19 cellular contexts compared by ENCODE assay signal in the genomic region with DNA sequence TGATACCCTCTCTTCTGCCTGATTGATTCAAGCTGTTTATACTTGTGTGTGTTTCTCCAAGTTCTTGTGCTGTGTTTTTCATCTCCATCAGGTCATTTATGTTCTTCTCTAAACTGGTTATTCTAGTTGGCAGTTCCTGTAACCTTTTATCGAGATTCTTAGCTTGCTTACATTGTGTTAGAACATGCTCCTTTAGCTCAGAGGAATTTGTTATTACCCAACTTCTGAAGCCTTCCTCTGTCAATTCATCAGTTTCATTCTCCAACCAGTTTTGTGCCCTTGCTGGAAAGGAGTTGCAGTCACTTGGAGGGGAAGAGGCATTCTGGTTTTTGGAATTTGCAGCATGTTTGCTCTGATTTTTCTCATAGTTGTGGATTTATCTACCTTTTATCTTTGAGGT.
DNase-seq lines count a peak whose midpoint lies in the region; ATAC-seq and TF ChIP-seq lines count a peak whose summit lies in the region.
"Had no signal": no experiment of that assay in that cellular context is flagged by ENCODE, and none has a peak within 500 bp of the region (broad histone marks: within the 10 kb centered on the region; RNA-seq: fewer than 3 reads in every experiment).

No MANE protein-coding gene starts in this region.

- in situ Hi-C loops in mammary epithelial cell (cut with MboI; ENCODE audit: low sequenced_read_pairs in 2 of 2) = no loop called here

- H3K79me2 ChIP-seq in mammary epithelial cell (ENCODE audit: insufficient read depth, low read length) = no peaks in the 10 kb centered on the region

- H3K4me3 ChIP-seq in mammary epithelial cell (replicated peaks in 1 of 3; ENCODE audit: insufficient read depth in 1 of 3, low read depth in 2 of 3, low read length in 3 of 3) = no peak overlapping the region
- no peak overlapping the region for H3K4me3 ChIP-seq in breast epithelium
- no peak overlapping the region for H3K4me3 ChIP-seq in choroid plexus epithelial cell (ENCODE audit: low read depth, low read length)
- H3K4me3 ChIP-seq: MG63, Peyer's patch had no signal

- H3K27ac Mint-ChIP-seq in neural crest cell (ENCODE audit: unreplicated experiment) = peak overlapping the region; percentile 51
- H3K27ac Mint-ChIP-seq: B cell; CD8-positive, alpha-beta T cell had no signal

- DNase-seq in mammary epithelial cell (peak; percentile 11), breast epithelium (ENCODE audit: low spot score in 2 of 2) (no peak), choroid plexus epithelial cell (ENCODE audit: low read depth) (peak; percentile 2), neural crest cell (ENCODE audit: low read depth, low spot score) (no peak), cerebellar cortex (ENCODE audit: low spot score) (no peak), sciatic nerve (ENCODE audit: low spot score) (no peak)
- DNase-seq: CD8-positive, alpha-beta T cell; DMS153; HCEC 1CT; KG1; MG63; NCI-H2029; NCI-H526 treated with DMSO at 0.1 percent for 48 hours; Peyer's patch; SHP77 treated with DMSO at 0.1 percent for 48 hours had no signal

- no peak overlapping the region for H3K9ac ChIP-seq in mammary epithelial cell (ENCODE audit: insufficient read depth, low read length)

- H2AFZ ChIP-seq in mammary epithelial cell (ENCODE audit: low read depth, low read length) = no peak overlapping the region

- no TSS peak for BruUV-seq in mammary epithelial cell (replicated peaks; lab: Mats Ljungman, UMichigan)

- no peaks in the 10 kb centered on the region for H3K36me3 Mint-ChIP-seq in neural crest cell (ENCODE audit: low read depth)
- H3K36me3 Mint-ChIP-seq: CD8-positive, alpha-beta T cell had no signal

- TF ChIP-seq POLR2A in breast epithelium (IDR thresholded peaks at IDR 0.05) = no peak

- dilution Hi-C loops in mammary epithelial cell (cut with HindIII; ENCODE audit: low sequenced_read_pairs) = no loop called here

- WGBS in mammary epithelial cell (ENCODE audit: low coverage, missing lambda C conversion rate) = 0% methylated on average over 1 of the region's 1 CpG

- CTCF ChIA-PET in mammary epithelial cell (lab: Charles Lee; ENCODE audit: low non-redundant PET) = no interaction called here

- no peak for TF ChIP-seq CTCF in mammary epithelial cell (conservative IDR thresholded peaks at IDR 0.05 in 1 of 2, IDR thresholded peaks at IDR 0.05 in 1 of 2; ENCODE audit: extremely low read depth in 1 of 2, insufficient read depth in 1 of 2, low read depth in 1 of 2, low read length in 2 of 2)
- no peak for TF ChIP-seq CTCF in breast epithelium (IDR thresholded peaks at IDR 0.05)
- TF ChIP-seq CTCF in choroid plexus epithelial cell (conservative IDR thresholded peaks at IDR 0.05; ENCODE audit: low read depth, low read length) = no peak
- TF ChIP-seq CTCF in neural crest cell (conservative IDR thresholded peaks at IDR 0.05) = no peak

- peaks cover 9% of the 10 kb centered on the region for H3K9me3 Mint-ChIP-seq in neural crest cell

- no peaks in the 10 kb centered on the region for H4K20me1 ChIP-seq in mammary epithelial cell (ENCODE audit: insufficient read depth, low read length)

- no peak overlapping the region for H3K4me3 Mint-ChIP-seq in neural crest cell
- H3K4me3 Mint-ChIP-seq: B cell; CD8-positive, alpha-beta T cell had no signal

- no peaks in the 10 kb centered on the region for H3K4me1 Mint-ChIP-seq in neural crest cell
- H3K4me1 Mint-ChIP-seq: B cell had no signal

- H3K4me1 ChIP-seq in mammary epithelial cell (ENCODE audit: insufficient read depth, low read length) = no peaks in the 10 kb centered on the region
- H3K4me1 ChIP-seq in breast epithelium = no peaks in the 10 kb centered on the region
- H3K4me1 ChIP-seq: Peyer's patch had no signal

- H3K27me3 Mint-ChIP-seq in neural crest cell (ENCODE audit: low read depth) = no peaks in the 10 kb centered on the region
- H3K27me3 Mint-ChIP-seq: B cell had no signal

- no peaks in the 10 kb centered on the region for H3K36me3 ChIP-seq in mammary epithelial cell (ENCODE audit: insufficient read depth, low read length)
- no peaks in the 10 kb centered on the region for H3K36me3 ChIP-seq in breast epithelium
- H3K36me3 ChIP-seq: MG63, Peyer's patch had no signal

- ATAC-seq in HG02884 (IDR thresholded peaks at IDR 0.05; ENCODE audit: unreplicated experiment) = no peak
- no peak for ATAC-seq in sciatic nerve
- ATAC-seq: CD8-positive, alpha-beta T cell had no signal

- H3K9me3 ChIP-seq in mammary epithelial cell (replicated peaks; ENCODE audit: insufficient read depth, low read length) (no peaks in the 10 kb centered on the region), breast epithelium (peaks cover 0 to 7% of the 10 kb centered on the region in 2 donors)
- H3K9me3 ChIP-seq: MG63, Peyer's patch had no signal

- H3K27ac ChIP-seq in mammary epithelial cell (ENCODE audit: insufficient read depth, low read depth, low read length) (no peak overlapping the region), breast epithelium (no peak overlapping the region)
- H3K27ac ChIP-seq: 22Rv1, C4-2B, Peyer's patch had no signal

- H3K4me2 ChIP-seq in mammary epithelial cell (ENCODE audit: insufficient read depth, low read depth, low read length) = no peak overlapping the region

- intact Hi-C loops in mammary epithelial cell (cut with micrococcal nuclease) = no loop called here
- intact Hi-C loops in breast epithelium (cut with DNase I; ENCODE audit: low total_unique reads) = no loop called here
- intact Hi-C loops in sciatic nerve (cut with DNase I) = no loop called here

- no peaks in the 10 kb centered on the region for H3K27me3 ChIP-seq in mammary epithelial cell (ENCODE audit: insufficient read depth, low read length)
- no peaks in the 10 kb centered on the region for H3K27me3 ChIP-seq in breast epithelium
- H3K27me3 ChIP-seq: MG63, Peyer's patch had no signal

Comparison
In these comparisons a context has a peak if more than half of its experiments do, and no peak if none do; other contexts are left out.
1. DNase-seq: peak in mammary epithelial cell (single experiment) and choroid plexus epithelial cell (single experiment); none in breast epithelium (0 of 2), neural crest cell (single experiment), cerebellar cortex (single experiment) and sciatic nerve (single experiment).